1 cellular context compared by ENCODE assay signal in genomic region chr6:17907467-17908229, GRCh38.
A peak's percentile ranks its signal among the peaks of the same experiment; 100 is the strongest.
TF ChIP-seq lines count a peak whose summit lies in the region.

No MANE protein-coding gene starts in this region.

TF ChIP-seq in K562, 482 proteins besides CTCF, POLR2A, EP300 and RAD21 (continued from another document and continues in another):
- TF ChIP-seq, protein P1, sequence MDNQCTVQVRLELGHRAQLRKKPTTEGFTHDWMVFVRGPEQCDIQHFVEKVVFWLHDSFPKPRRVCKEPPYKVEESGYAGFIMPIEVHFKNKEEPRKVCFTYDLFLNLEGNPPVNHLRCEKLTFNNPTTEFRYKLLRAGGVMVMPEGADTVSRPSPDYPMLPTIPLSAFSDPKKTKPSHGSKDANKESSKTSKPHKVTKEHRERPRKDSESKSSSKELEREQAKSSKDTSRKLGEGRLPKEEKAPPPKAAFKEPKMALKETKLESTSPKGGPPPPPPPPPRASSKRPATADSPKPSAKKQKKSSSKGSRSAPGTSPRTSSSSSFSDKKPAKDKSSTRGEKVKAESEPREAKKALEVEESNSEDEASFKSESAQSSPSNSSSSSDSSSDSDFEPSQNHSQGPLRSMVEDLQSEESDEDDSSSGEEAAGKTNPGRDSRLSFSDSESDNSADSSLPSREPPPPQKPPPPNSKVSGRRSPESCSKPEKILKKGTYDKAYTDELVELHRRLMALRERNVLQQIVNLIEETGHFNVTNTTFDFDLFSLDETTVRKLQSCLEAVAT (IDR thresholded peaks at IDR 0.05): peak; percentile 81 to 89; a peak in 3 of 4 replicates
- TF ChIP-seq TEAD4 (IDR thresholded peaks at IDR 0.05; ENCODE audit: low read length) (peak; percentile 87), TEAD4 (CRISPR knock-in tag; IDR thresholded peaks at IDR 0.05; ENCODE audit: borderline replicate concordance) (no peak), NR2C2 (CRISPR knock-in tag; IDR thresholded peaks at IDR 0.05) (0 out of 2 replicates have a peak, but pooled peaks have one; percentile 50), NR2C2 (tag; IDR thresholded peaks at IDR 0.05) (peak; percentile 84), MIER1 (IDR thresholded peaks at IDR 0.05; ENCODE audit: low read depth) (peak; percentile 74; the same call in 1 of the 2 replicates), TOE1 (IDR thresholded peaks at IDR 0.05; ENCODE audit: borderline replicate concordance) (peak; percentile 75; the same call in 1 of the 2 replicates), TOE1 (CRISPR knock-in tag; IDR thresholded peaks at IDR 0.05; ENCODE audit: borderline replicate concordance, low read depth) (0 out of 2 replicates have a peak, but pooled peaks have one; percentile 24), ZC3H4 (CRISPR knock-in tag; IDR thresholded peaks at IDR 0.05; ENCODE audit: borderline replicate concordance) (no peak), MGA (IDR thresholded peaks at IDR 0.05) (peak; percentile 56), SMARCA4 (IDR thresholded peaks at IDR 0.05) (peak; percentile 100), SAFB (IDR thresholded peaks at IDR 0.05; ENCODE audit: borderline replicate concordance, low read depth, low read length) (no peak), EGR1 (conservative IDR thresholded peaks at IDR 0.05) (no peak), FOXJ2 (tag; IDR thresholded peaks at IDR 0.05) (peak; percentile 59; the same call in 1 of the 2 replicates), PHB (CRISPR knock-in tag; IDR thresholded peaks at IDR 0.05) (no peak), GTF2A2 (tag; IDR thresholded peaks at IDR 0.05) (peak; percentile 34; the same call in 1 of the 2 replicates), ZNF583 (CRISPR knock-in tag; IDR thresholded peaks at IDR 0.05) (peak; percentile 87), TAF7 (tag; IDR thresholded peaks at IDR 0.05) (peak; percentile 77), CHAMP1 (IDR thresholded peaks at IDR 0.05) (peak; percentile 94), ZNF311 (CRISPR knock-in tag; IDR thresholded peaks at IDR 0.05) (peak; percentile 84; the same call in 1 of the 2 replicates), KLF16 (IDR thresholded peaks at IDR 0.05) (no peak), TBL1XR1 (IDR thresholded peaks at IDR 0.05; ENCODE audit: low read length in 2 of 2) (peak in 1 of 2 experiments; percentile 75; a peak in 1 of 4 replicates), NONO (IDR thresholded peaks at IDR 0.05; ENCODE audit: low read depth in 2 of 2, low read length in 1 of 2) (peak in 1 of 2 experiments; percentile 2; a peak in 1 of 4 replicates), ZNF384 (IDR thresholded peaks at IDR 0.05; ENCODE audit: low read depth, low read length) (peak; percentile 76), TRIM28 (IDR thresholded peaks at IDR 0.05) (peak; percentile 95), DNMT1 (IDR thresholded peaks at IDR 0.05) (0 out of 2 replicates have a peak, but pooled peaks have one; percentile 41), TEAD2 (tag; IDR thresholded peaks at IDR 0.05) (peak; percentile 77), NR3C1 (CRISPR knock-in tag; IDR thresholded peaks at IDR 0.05) (no peak), ETV1 (tag; conservative IDR thresholded peaks at IDR 0.05; ENCODE audit: low read depth) (peak; percentile 74), MAZ (CRISPR knock-in tag; conservative IDR thresholded peaks at IDR 0.05 in 1 of 2, IDR thresholded peaks at IDR 0.05 in 1 of 2) (peak; percentile 66 to 83; a peak in 3 of 4 replicates), FOXM1 (IDR thresholded peaks at IDR 0.05; ENCODE audit: low read depth) (peak; percentile 59; the same call in 1 of the 2 replicates), FOXM1 (CRISPR knock-in tag; IDR thresholded peaks at IDR 0.05; ENCODE audit: low read depth) (no peak), MCM5 (IDR thresholded peaks at IDR 0.05; ENCODE audit: low read depth) (no peak), ATF7 (IDR thresholded peaks at IDR 0.05) (peak; percentile 93), EHMT2 (IDR thresholded peaks at IDR 0.05) (peak; percentile 96), ZNF76 (CRISPR knock-in tag; IDR thresholded peaks at IDR 0.05; ENCODE audit: borderline replicate concordance) (peak; percentile 58)
- TF ChIP-seq, protein P2, sequence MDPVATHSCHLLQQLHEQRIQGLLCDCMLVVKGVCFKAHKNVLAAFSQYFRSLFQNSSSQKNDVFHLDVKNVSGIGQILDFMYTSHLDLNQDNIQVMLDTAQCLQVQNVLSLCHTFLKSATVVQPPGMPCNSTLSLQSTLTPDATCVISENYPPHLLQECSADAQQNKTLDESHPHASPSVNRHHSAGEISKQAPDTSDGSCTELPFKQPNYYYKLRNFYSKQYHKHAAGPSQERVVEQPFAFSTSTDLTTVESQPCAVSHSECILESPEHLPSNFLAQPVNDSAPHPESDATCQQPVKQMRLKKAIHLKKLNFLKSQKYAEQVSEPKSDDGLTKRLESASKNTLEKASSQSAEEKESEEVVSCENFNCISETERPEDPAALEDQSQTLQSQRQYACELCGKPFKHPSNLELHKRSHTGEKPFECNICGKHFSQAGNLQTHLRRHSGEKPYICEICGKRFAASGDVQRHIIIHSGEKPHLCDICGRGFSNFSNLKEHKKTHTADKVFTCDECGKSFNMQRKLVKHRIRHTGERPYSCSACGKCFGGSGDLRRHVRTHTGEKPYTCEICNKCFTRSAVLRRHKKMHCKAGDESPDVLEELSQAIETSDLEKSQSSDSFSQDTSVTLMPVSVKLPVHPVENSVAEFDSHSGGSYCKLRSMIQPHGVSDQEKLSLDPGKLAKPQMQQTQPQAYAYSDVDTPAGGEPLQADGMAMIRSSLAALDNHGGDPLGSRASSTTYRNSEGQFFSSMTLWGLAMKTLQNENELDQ (CRISPR knock-in tag; IDR thresholded peaks at IDR 0.05; ENCODE audit: borderline replicate concordance): 0 out of 2 replicates have a peak, but pooled peaks have one; percentile 33
- TF ChIP-seq, protein P3, sequence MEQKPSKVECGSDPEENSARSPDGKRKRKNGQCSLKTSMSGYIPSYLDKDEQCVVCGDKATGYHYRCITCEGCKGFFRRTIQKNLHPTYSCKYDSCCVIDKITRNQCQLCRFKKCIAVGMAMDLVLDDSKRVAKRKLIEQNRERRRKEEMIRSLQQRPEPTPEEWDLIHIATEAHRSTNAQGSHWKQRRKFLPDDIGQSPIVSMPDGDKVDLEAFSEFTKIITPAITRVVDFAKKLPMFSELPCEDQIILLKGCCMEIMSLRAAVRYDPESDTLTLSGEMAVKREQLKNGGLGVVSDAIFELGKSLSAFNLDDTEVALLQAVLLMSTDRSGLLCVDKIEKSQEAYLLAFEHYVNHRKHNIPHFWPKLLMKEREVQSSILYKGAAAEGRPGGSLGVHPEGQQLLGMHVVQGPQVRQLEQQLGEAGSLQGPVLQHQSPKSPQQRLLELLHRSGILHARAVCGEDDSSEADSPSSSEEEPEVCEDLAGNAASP (IDR thresholded peaks at IDR 0.05): no peak
- TF ChIP-seq, protein P4, sequence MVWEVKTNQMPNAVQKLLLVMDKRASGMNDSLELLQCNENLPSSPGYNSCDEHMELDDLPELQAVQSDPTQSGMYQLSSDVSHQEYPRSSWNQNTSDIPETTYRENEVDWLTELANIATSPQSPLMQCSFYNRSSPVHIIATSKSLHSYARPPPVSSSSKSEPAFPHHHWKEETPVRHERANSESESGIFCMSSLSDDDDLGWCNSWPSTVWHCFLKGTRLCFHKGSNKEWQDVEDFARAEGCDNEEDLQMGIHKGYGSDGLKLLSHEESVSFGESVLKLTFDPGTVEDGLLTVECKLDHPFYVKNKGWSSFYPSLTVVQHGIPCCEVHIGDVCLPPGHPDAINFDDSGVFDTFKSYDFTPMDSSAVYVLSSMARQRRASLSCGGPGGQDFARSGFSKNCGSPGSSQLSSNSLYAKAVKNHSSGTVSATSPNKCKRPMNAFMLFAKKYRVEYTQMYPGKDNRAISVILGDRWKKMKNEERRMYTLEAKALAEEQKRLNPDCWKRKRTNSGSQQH (CRISPR knock-in tag; IDR thresholded peaks at IDR 0.05): peak; percentile 90
